ENCODE assay signal across 8 cellular contexts in genomic region chr1:85289207-85289847, GRCh38. TPM values are rescaled to one million over a fixed set of nuclear protein-coding genes. Genes with fewer than 3 reads are reported as not detected.
A peak's percentile ranks its signal among the peaks of the same experiment; 100 is the strongest.
DNase-seq lines count a peak whose midpoint lies in the region; ATAC-seq and TF ChIP-seq lines count a peak whose summit lies in the region.

No MANE protein-coding gene starts in this region.

- no peak overlapping the region for H3K4me3 ChIP-seq in AG04450 (ENCODE audit: low read depth, low read length)
- H3K4me3 ChIP-seq in PC-3 (ENCODE audit: low read length) = peak overlapping the region; percentile 38; the same call in 1 of the 2 replicates
- H3K4me3 ChIP-seq in fibroblast of mammary gland (ENCODE audit: control insufficient read depth, low read depth, low read length) = no peak overlapping the region
- H3K4me3 ChIP-seq in CD8-positive, alpha-beta memory T cell (ENCODE audit: low read length) = no peak overlapping the region
- no peak overlapping the region for H3K4me3 ChIP-seq in neuronal stem cell (ENCODE audit: low read length in 2 of 2)

- no peak overlapping the region for H3K23ac ChIP-seq in neuronal stem cell (ENCODE audit: low read depth, low read length, poor library complexity)

- no peaks in the 10 kb centered on the region for H3K4me1 Mint-ChIP-seq in CD8-positive, alpha-beta memory T cell
- no peaks in the 10 kb centered on the region for H3K4me1 Mint-ChIP-seq in type B pancreatic cell (ENCODE audit: unreplicated experiment)

- no peak overlapping the region for H3K27ac ChIP-seq in AG04450 (ENCODE audit: low read depth, low read length)
- H3K27ac ChIP-seq in PC-3 (ENCODE audit: low read length) = peak overlapping the region; percentile 95
- no peak overlapping the region for H3K27ac ChIP-seq in CD8-positive, alpha-beta memory T cell (ENCODE audit: low read depth, low read length)
- H3K27ac ChIP-seq in neuronal stem cell (replicated peaks; ENCODE audit: low read length) = no peak overlapping the region

- H2AK5ac ChIP-seq in neuronal stem cell (ENCODE audit: low read depth, low read length) = no peak overlapping the region

- peaks cover 2 to 5% of the 10 kb centered on the region in 2 donors for H3K27me3 Mint-ChIP-seq in CD8-positive, alpha-beta memory T cell
- H3K27me3 Mint-ChIP-seq in type B pancreatic cell = peaks cover 9% of the 10 kb centered on the region

- TF ChIP-seq CTCF in AG04450 (IDR thresholded peaks at IDR 0.05; ENCODE audit: low read depth, low read length) = no peak
- TF ChIP-seq CTCF in PC-3 (conservative IDR thresholded peaks at IDR 0.05; ENCODE audit: low read depth, low read length) = no peak
- no peak for TF ChIP-seq CTCF in fibroblast of mammary gland (conservative IDR thresholded peaks at IDR 0.05; ENCODE audit: control insufficient read depth, insufficient read depth, low read depth, low read length)
- no peak for TF ChIP-seq CTCF in type B pancreatic cell (conservative IDR thresholded peaks at IDR 0.05)

- H3K27me3 ChIP-seq in AG04450 (ENCODE audit: control insufficient read depth, insufficient read depth, low read length) (no peaks in the 10 kb centered on the region), PC-3 (ENCODE audit: low read length) (no peaks in the 10 kb centered on the region), neuronal stem cell (ENCODE audit: control insufficient read depth in 3 of 3, insufficient read depth in 3 of 3, low read depth in 1 of 3, low read length in 3 of 3) (peaks cover 0 to 2% (median 2%) of the 10 kb centered on the region in 3 experiments)
- H3K27me3 ChIP-seq in CD8-positive, alpha-beta memory T cell (ENCODE audit: insufficient read depth, low read length, poor library complexity, severe bottlenecking) = no peaks in the 10 kb centered on the region

- no peaks in the 10 kb centered on the region for H4K20me1 ChIP-seq in PC-3 (ENCODE audit: low read length)

- no peak overlapping the region for H3K4me3 Mint-ChIP-seq in CD8-positive, alpha-beta memory T cell
- H3K4me3 Mint-ChIP-seq in type B pancreatic cell = no peak overlapping the region

- H2BK120ac ChIP-seq in neuronal stem cell (ENCODE audit: low read depth, low read length) = no peak overlapping the region

- ATAC-seq in GM19463 (IDR thresholded peaks at IDR 0.05; ENCODE audit: unreplicated experiment) (peak; percentile 28), PC-3 (peak; percentile 96), GM18861 (IDR thresholded peaks at IDR 0.05; ENCODE audit: unreplicated experiment) (no peak)

- H3K9ac ChIP-seq in PC-3 (ENCODE audit: low read length) (peak overlapping the region; percentile 66), neuronal stem cell (ENCODE audit: low read depth, low read length, poor library complexity) (no peak overlapping the region)

- H3K9me3 ChIP-seq in AG04450 (ENCODE audit: control insufficient read depth, insufficient read depth, low read length) (peaks cover 7% of the 10 kb centered on the region), PC-3 (ENCODE audit: low read length) (no peaks in the 10 kb centered on the region), neuronal stem cell (replicated peaks in 1 of 2; ENCODE audit: control insufficient read depth in 2 of 2, insufficient read depth in 1 of 2, low read depth in 1 of 2, low read length in 2 of 2) (no peaks in the 10 kb centered on the region)
- no peaks in the 10 kb centered on the region for H3K9me3 ChIP-seq in CD8-positive, alpha-beta memory T cell (ENCODE audit: low read length)

- no peak overlapping the region for H2BK12ac ChIP-seq in neuronal stem cell (ENCODE audit: low read length)

- no peaks in the 10 kb centered on the region for H3K36me3 Mint-ChIP-seq in CD8-positive, alpha-beta memory T cell
- H3K36me3 Mint-ChIP-seq in type B pancreatic cell = no peaks in the 10 kb centered on the region

- H3F3A ChIP-seq in PC-3 (ENCODE audit: low read length, unreplicated experiment) = peaks cover 9% of the 10 kb centered on the region

- no TSS peak for BruUV-seq in PC-3 (replicated peaks; lab: Mats Ljungman, UMichigan)

- no peak overlapping the region for H3K27ac Mint-ChIP-seq in CD8-positive, alpha-beta memory T cell
- H3K27ac Mint-ChIP-seq in type B pancreatic cell = no peak overlapping the region

- CTCF ChIA-PET in AG04450 (lab: Charles Lee) (no interaction called here), PC-3 (lab: Charles Lee) (interaction anchor here (0.6 kb wide), 1 partner anchor 404 kb away, joined by 7 read pairs; no protein-coding TSS in a partner anchor)
- CTCF ChIA-PET in CD8-positive, alpha-beta memory T cell (lab: Charles Lee) = interaction anchor here (0.7 kb wide), 1 partner anchor 317 kb away, joined by 3 read pairs; no protein-coding TSS in a partner anchor

- no peak overlapping the region for H3K18ac ChIP-seq in neuronal stem cell (ENCODE audit: low read length)

- POLR2A ChIA-PET in AG04450 (lab: Yijun Ruan, JAX) = interaction anchor here (0.6 kb wide), 1 partner anchor 9 kb away, joined by 3 read pairs; no protein-coding TSS in a partner anchor
- POLR2A ChIA-PET in PC-3 (lab: Charles Lee; ENCODE audit: unreplicated experiment) = interaction anchor here (0.7 kb wide), 1 partner anchor 13 kb away, joined by 4 read pairs; the partner anchor contains the start of gene BCL10
- POLR2A ChIA-PET in CD8-positive, alpha-beta memory T cell (lab: Charles Lee) = no interaction called here

- no CpG with 5 or more reads among the region's 9 CpGs for WGBS in neuronal stem cell (ENCODE audit: extremely low coverage in 2 of 2, insufficient read length in 2 of 2, insufficient replicate concordance in 1 of 2), 2 donors

- intact Hi-C loops in PC-3 (cut with micrococcal nuclease) = loop anchor here (1.0 kb wide), 1 partner anchor 10 kb away; no protein-coding TSS in a partner anchor

- H4K91ac ChIP-seq in neuronal stem cell (ENCODE audit: low read depth, low read length, poor library complexity) = no peak overlapping the region

- no peak overlapping the region for H4K8ac ChIP-seq in neuronal stem cell (ENCODE audit: low read depth, low read length)

- H3K79me2 ChIP-seq in PC-3 (ENCODE audit: low read length) = peaks cover 15% of the 10 kb centered on the region

- no peak overlapping the region for H2BK15ac ChIP-seq in neuronal stem cell (ENCODE audit: low read length)

- no peak overlapping the region for H3K4ac ChIP-seq in neuronal stem cell (ENCODE audit: low read length)

- H2BK5ac ChIP-seq in neuronal stem cell (ENCODE audit: low read length) = no peak overlapping the region

- H3K36me3 ChIP-seq in PC-3 (ENCODE audit: low read depth, low read length) (no peaks in the 10 kb centered on the region), neuronal stem cell (replicated peaks in 1 of 2; ENCODE audit: control insufficient read depth in 2 of 2, insufficient read depth in 2 of 2, low read length in 2 of 2) (no peaks in the 10 kb centered on the region)
- H3K36me3 ChIP-seq in CD8-positive, alpha-beta memory T cell (ENCODE audit: insufficient read depth, low read length) = no peaks in the 10 kb centered on the region

- H3K4me2 ChIP-seq in PC-3 (ENCODE audit: low read length) (peak overlapping the region; percentile 72), neuronal stem cell (ENCODE audit: insufficient read depth, low read length, poor library complexity, severe bottlenecking) (no peak overlapping the region)

- peak; percentile 79 for DNase-seq in AG04450 (ENCODE audit: low read depth, low spot score)
- DNase-seq in PC-3 = peak; percentile 97
- peak; percentile 96 for DNase-seq in fibroblast of mammary gland (ENCODE audit: low read depth)
- no peak for DNase-seq in CD8-positive, alpha-beta memory T cell
- DNase-seq in neuronal stem cell (ENCODE audit: low spot score) = no peak
- DNase-seq in type B pancreatic cell (ENCODE audit: extremely low spot score, unreplicated experiment) = no peak

- H3K9me3 Mint-ChIP-seq in CD8-positive, alpha-beta memory T cell = no peaks in the 10 kb centered on the region
- no peaks in the 10 kb centered on the region for H3K9me3 Mint-ChIP-seq in type B pancreatic cell

- H2AFZ ChIP-seq in PC-3 (ENCODE audit: low read length) = no peak overlapping the region
- H2AFZ ChIP-seq in neuronal stem cell (ENCODE audit: low read length) = no peak overlapping the region

- H3K14ac ChIP-seq in neuronal stem cell (ENCODE audit: low read length) = no peak overlapping the region

- H3K9me2 ChIP-seq in PC-3 (replicated peaks; ENCODE audit: low read length) = no peaks in the 10 kb centered on the region

- H3K4me1 ChIP-seq in PC-3 (ENCODE audit: insufficient read depth, low read length) (peaks cover 56% of the 10 kb centered on the region), neuronal stem cell (ENCODE audit: control insufficient read depth in 2 of 2, insufficient read depth in 1 of 2, low read depth in 1 of 2, low read length in 2 of 2) (peaks cover 1 to 2% of the 10 kb centered on the region in 2 donors)
- no peaks in the 10 kb centered on the region for H3K4me1 ChIP-seq in CD8-positive, alpha-beta memory T cell (ENCODE audit: insufficient read depth, low read length)

- no peaks in the 10 kb centered on the region for H3K79me1 ChIP-seq in neuronal stem cell (ENCODE audit: low read depth, low read length)

RNA-seq across cellular contexts. Expression of gene BCL10, which starts 12.9 kb away (rescaled TPM):
- polyA plus RNA-seq in AG04450 (2011; rRNA removed) = 17.2 and 19.4 TPM in 2 replicates
- 19.7 and 22.8 TPM in 2 replicates for polyA minus RNA-seq in AG04450 (2011; rRNA and poly(A)+ RNA removed)
- total RNA-seq in PC-3 (2014; rRNA removed) (28.1 and 29.9 TPM in 2 replicates), type B pancreatic cell (ENCODE audit: low replicate concordance) (25.0 and 34.7 TPM in 2 replicates)
- 10 to 100 TPM; 21.9 to 27.1 TPM for total RNA-seq in CD8-positive, alpha-beta memory T cell
- polyA plus RNA-seq in CD8-positive, alpha-beta memory T cell = 21.6 TPM
- polyA plus RNA-seq in neuronal stem cell (2013, experiment 1 of 2) = 8.7 TPM
- polyA plus RNA-seq in neuronal stem cell (2013, experiment 2 of 2) = 8.7 TPM

RNA-seq across cellular contexts. Expression of gene C1orf52, which starts 29.9 kb away (rescaled TPM):
- 28.0 and 31.2 TPM in 2 replicates for polyA plus RNA-seq in AG04450 (2011; rRNA removed)
- 11.4 and 15.4 TPM in 2 replicates for polyA minus RNA-seq in AG04450 (2011; rRNA and poly(A)+ RNA removed)
- 59.9 and 61.0 TPM in 2 replicates for total RNA-seq in PC-3 (2014; rRNA removed)
- 10 to 100 TPM; 27.7 to 29.3 TPM for total RNA-seq in CD8-positive, alpha-beta memory T cell
- 22.1 TPM for polyA plus RNA-seq in CD8-positive, alpha-beta memory T cell
- polyA plus RNA-seq in neuronal stem cell (2013, experiment 1 of 2) = 34.5 TPM
- polyA plus RNA-seq in neuronal stem cell (2013, experiment 2 of 2) = 35.0 TPM
- total RNA-seq in type B pancreatic cell (ENCODE audit: low replicate concordance) = 24.9 and 31.2 TPM in 2 replicates

Comparison
In these comparisons a context has a peak if more than half of its experiments do, and no peak if none do; other contexts are left out.
1. DNase-seq: peak in AG04450 (single experiment), PC-3 (single experiment) and fibroblast of mammary gland (single experiment); none in CD8-positive, alpha-beta memory T cell (0 of 5), neuronal stem cell (single experiment) and type B pancreatic cell (single experiment).